ENCODE assay signal across 8 cellular contexts in the genomic region with DNA sequence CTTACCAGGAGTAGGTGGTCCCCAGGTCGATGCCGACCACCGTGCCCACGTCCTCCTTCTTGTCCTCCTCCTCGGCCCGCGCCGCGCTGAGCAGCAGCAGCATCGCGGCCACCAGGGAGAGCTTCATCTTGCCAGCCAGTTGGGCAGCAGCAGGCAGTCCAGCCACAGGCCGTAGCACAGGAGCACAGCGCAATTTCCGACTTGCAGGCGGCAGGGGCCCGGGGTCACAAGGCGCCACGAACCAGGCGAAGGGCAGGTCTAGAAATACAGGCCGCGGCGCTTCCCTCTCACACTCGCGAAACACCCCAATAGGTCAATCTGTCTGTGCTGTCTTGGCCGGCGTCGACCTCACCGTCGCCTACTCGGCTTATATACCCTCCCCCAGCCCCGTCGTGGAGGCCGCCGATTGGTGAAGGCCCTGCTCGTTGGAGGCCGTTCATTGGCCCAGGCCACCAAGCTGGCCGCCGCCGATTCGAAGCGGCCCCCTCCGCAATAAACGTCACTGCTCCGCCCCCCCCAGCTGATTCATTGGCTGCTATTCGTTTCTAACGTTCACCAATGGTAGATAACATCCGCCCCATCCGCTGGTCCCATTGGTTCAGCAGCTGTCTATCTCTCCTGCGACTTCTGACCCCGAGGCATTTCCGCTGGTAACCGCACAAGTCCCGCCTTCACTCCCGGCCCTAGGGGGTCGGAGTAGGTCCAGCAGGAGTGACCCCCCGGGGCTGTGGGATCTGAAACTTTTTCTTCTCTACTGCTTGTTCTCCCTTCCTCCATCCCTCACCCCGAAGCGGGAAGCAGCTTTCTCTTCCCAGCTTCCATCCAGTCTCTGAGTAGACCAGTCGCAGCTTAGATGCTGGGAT. TPM values are rescaled to one million over a fixed set of nuclear protein-coding genes. Genes with fewer than 3 reads are reported as not detected.
DNase-seq lines count a peak whose midpoint lies in the region; ATAC-seq and TF ChIP-seq lines count a peak whose summit lies in the region.

A gene (minus strand): TSS at position 344 of the 863 bp plus-strand sequence. CDS start 217 bp downstream, at position 127.

- TF ChIP-seq CTCF in GM12865 (IDR thresholded peaks at IDR 0.05; ENCODE audit: insufficient read depth, low read depth, low read length, missing control alignments) (no peak), SU-DHL-6 (IDR thresholded peaks at IDR 0.05; ENCODE audit: insufficient read depth, low read length, poor library complexity, severe bottlenecking) (no peak), osteocyte (IDR thresholded peaks at IDR 0.05) (peak; percentile 41)

- intact Hi-C loops in head of caudate nucleus (cut with DNase I), result loop anchor here (2.0 kb wide), 1 partner anchor 50 kb away; no protein-coding TSS in a partner anchor

- H3K9ac ChIP-seq in SU-DHL-6 (ENCODE audit: low read length), result peak within 1 kb of the TSS; percentile 91

- POLR2A ChIA-PET in activated naive CD8-positive, alpha-beta T cell treated with anti-CD3 and anti-CD28 coated beads, Interleukin-2, amount 10 ng/mL, durations not matched to agents 7 days and 5 days (lab: Charles Lee), result interaction anchor here (0.6 to 2.4 kb wide), 37 partner anchors 9 to 1149 kb away, joined by 3 to 73 read pairs (median 4); a partner anchor contains a TSS

- H3K4me1 ChIP-seq in thymus (ENCODE audit: control insufficient read depth, insufficient read depth, low read length), result peaks cover 7% of the 10 kb centered on the region

- H3K9me3 ChIP-seq in SU-DHL-6 (ENCODE audit: insufficient read depth, low read length) (no peaks in the 10 kb centered on the region), thymus (ENCODE audit: control insufficient read depth) (no peaks in the 10 kb centered on the region)

- H3K4me2 ChIP-seq in SU-DHL-6 (ENCODE audit: low read depth, low read length, poor library complexity, severe bottlenecking), result peak within 1 kb of the TSS; percentile 93

- peak within 1 kb of the TSS; percentile 99 for H3K27ac Mint-ChIP-seq in activated naive CD8-positive, alpha-beta T cell treated with anti-CD3 and anti-CD28 coated beads, Interleukin-2, amount 10 ng/mL, durations not matched to agents 7 days and 5 days
- peak within 1 kb of the TSS; percentile 99 for H3K27ac Mint-ChIP-seq in osteocyte (ENCODE audit: unreplicated experiment)

- peaks cover 30% of the 10 kb centered on the region for H3K4me1 Mint-ChIP-seq in activated naive CD8-positive, alpha-beta T cell treated with anti-CD3 and anti-CD28 coated beads, Interleukin-2, amount 10 ng/mL, durations not matched to agents 7 days and 5 days
- H3K4me1 Mint-ChIP-seq in osteocyte (ENCODE audit: unreplicated experiment), result peaks cover 62% of the 10 kb centered on the region

- H3K36me3 ChIP-seq in SU-DHL-6 (ENCODE audit: low read length) (peaks cover 28% of the 10 kb centered on the region), thymus (ENCODE audit: control insufficient read depth, insufficient read depth) (peaks cover 24% of the 10 kb centered on the region)

- ATAC-seq in HG02678 (IDR thresholded peaks at IDR 0.05; ENCODE audit: unreplicated experiment), result peak; percentile 94
- peak; percentile 94 for ATAC-seq in activated naive CD8-positive, alpha-beta T cell treated with anti-CD3 and anti-CD28 coated beads, Interleukin-2, amount 10 ng/mL, durations not matched to agents 7 days and 5 days (ENCODE audit: low read depth)

- peaks cover 42% of the 10 kb centered on the region for H3K79me2 ChIP-seq in SU-DHL-6 (ENCODE audit: insufficient read depth, low read length)

- H4K20me1 ChIP-seq in SU-DHL-6 (ENCODE audit: low read depth, low read length), result peaks cover 22% of the 10 kb centered on the region; the same call in 1 of the 2 replicates

- peaks cover 33% of the 10 kb centered on the region for H3K36me3 Mint-ChIP-seq in activated naive CD8-positive, alpha-beta T cell treated with anti-CD3 and anti-CD28 coated beads, Interleukin-2, amount 10 ng/mL, durations not matched to agents 7 days and 5 days
- peaks cover 33% of the 10 kb centered on the region for H3K36me3 Mint-ChIP-seq in osteocyte (ENCODE audit: unreplicated experiment)

- peak within 1 kb of the TSS; percentile 99 for H3K4me3 Mint-ChIP-seq in activated naive CD8-positive, alpha-beta T cell treated with anti-CD3 and anti-CD28 coated beads, Interleukin-2, amount 10 ng/mL, durations not matched to agents 7 days and 5 days
- peak within 1 kb of the TSS; percentile 89 for H3K4me3 Mint-ChIP-seq in osteocyte (ENCODE audit: unreplicated experiment)

- H3K4me3 ChIP-seq in GM12865 (ENCODE audit: low read depth, low read length), result peak within 1 kb of the TSS; percentile 91
- H3K4me3 ChIP-seq in SU-DHL-6 (ENCODE audit: insufficient read depth, low read length, poor library complexity, severe bottlenecking), result peak within 1 kb of the TSS; percentile 80
- H3K4me3 ChIP-seq in thymus (ENCODE audit: low read length), result peak within 1 kb of the TSS; percentile 75

- no peaks in the 10 kb centered on the region for H3K9me3 Mint-ChIP-seq in activated naive CD8-positive, alpha-beta T cell treated with anti-CD3 and anti-CD28 coated beads, Interleukin-2, amount 10 ng/mL, durations not matched to agents 7 days and 5 days
- H3K9me3 Mint-ChIP-seq in osteocyte (ENCODE audit: unreplicated experiment), result no peaks in the 10 kb centered on the region

- H3K27me3 Mint-ChIP-seq in activated naive CD8-positive, alpha-beta T cell treated with anti-CD3 and anti-CD28 coated beads, Interleukin-2, amount 10 ng/mL, durations not matched to agents 7 days and 5 days, result no peaks in the 10 kb centered on the region
- H3K27me3 Mint-ChIP-seq in osteocyte (ENCODE audit: unreplicated experiment), result no peaks in the 10 kb centered on the region

- H3K9me2 ChIP-seq in SU-DHL-6 (replicated peaks; ENCODE audit: insufficient read depth, low read length), result no peaks in the 10 kb centered on the region

- no peaks in the 10 kb centered on the region for H3K27me3 ChIP-seq in SU-DHL-6 (ENCODE audit: low read length)
- no peaks in the 10 kb centered on the region for H3K27me3 ChIP-seq in thymus (ENCODE audit: control insufficient read depth, insufficient read depth)

- WGBS in thymus, result under 1% methylated on average over 59 of the region's 59 CpGs

- peaks cover 42% of the 10 kb centered on the region for H3F3A ChIP-seq in SU-DHL-6 (ENCODE audit: insufficient read depth)

- H2AFZ ChIP-seq in SU-DHL-6 (ENCODE audit: low read depth, low read length, severe bottlenecking), result peak within 1 kb of the TSS; percentile 43

- H3K27ac ChIP-seq in SU-DHL-6 (ENCODE audit: low read depth, low read length), result peak within 1 kb of the TSS; percentile 60
- H3K27ac ChIP-seq in thymus (ENCODE audit: low read depth), result peak within 1 kb of the TSS; percentile 87

- DNase-seq in GM12865 (ENCODE audit: low read depth) (peak; percentile 100), NCI-H128 (lab: John Stamatoyannopoulos, UW; ENCODE audit: unreplicated experiment) (peak; percentile 97), head of caudate nucleus (peak; percentile 98 to 100 (median 99)), osteocyte (ENCODE audit: extremely low spot score, unreplicated experiment) (peak; percentile 100)
- peak; percentile 95 for DNase-seq in activated naive CD8-positive, alpha-beta T cell treated with anti-CD3 and anti-CD28 coated beads, Interleukin-2, amount 10 ng/mL, durations not matched to agents 7 days and 5 days

RNA-seq across cellular contexts. Expression of the gene that starts here (rescaled TPM):
- 10 to 100 TPM; 77.4 to 81.3 TPM for total RNA-seq in activated naive CD8-positive, alpha-beta T cell treated with anti-CD3 and anti-CD28 coated beads, Interleukin-2, amount 10 ng/mL, durations not matched to agents 7 days and 5 days
- total RNA-seq in osteocyte, result 282 and 300 TPM in 2 replicates
- 113 TPM for polyA plus RNA-seq in thymus

Comparison
In these comparisons a context has a peak if more than half of its experiments do, and no peak if none do; other contexts are left out.
1. Peak in every context shown above with its lines: DNase-seq, ATAC-seq, H3K4me3 ChIP-seq and H3K27ac ChIP-seq.